9 cellular contexts compared by ENCODE assay signal in genomic region chr1:236322566-236323409, GRCh38. TPM values are rescaled to one million over a fixed set of nuclear protein-coding genes. Genes with fewer than 3 reads are reported as not detected.
"Had no signal": no experiment of that assay in that cellular context is flagged by ENCODE, and none has a peak within 500 bp of the region (broad histone marks: within the 10 kb centered on the region; RNA-seq: fewer than 3 reads in every experiment).

No MANE protein-coding gene starts in this region.

- H3K4me1 Mint-ChIP-seq: IgD-negative memory B cell had no signal

- DNase-seq: IMR-90, KBM-7, KG1 had no signal

- H3K9ac ChIP-seq: KMS-11 had no signal

- H3K27ac Mint-ChIP-seq: IgD-negative memory B cell had no signal

- FAIRE-seq: HepG2, HTR-8/SVneo had no signal

- H3K4me2 ChIP-seq: KMS-11 had no signal

- H3K27ac ChIP-seq: HL-60, KMS-11 had no signal

- ATAC-seq: HepG2 had no signal

RNA-seq across cellular contexts. Expression of gene ERO1B, which starts 41.0 kb away (rescaled TPM):
- total RNA-seq: HT-29 had no signal
